ENCODE assay signal across 14 cellular contexts in genomic region chr3:73028803-73029202, GRCh38. TPM values are rescaled to one million over a fixed set of nuclear protein-coding genes. Genes with fewer than 3 reads are reported as not detected.
A peak's percentile ranks its signal among the peaks of the same experiment; 100 is the strongest.
DNase-seq lines count a peak whose midpoint lies in the region; ATAC-seq, FAIRE-seq and TF ChIP-seq lines count a peak whose summit lies in the region.
"Had no signal": no experiment of that assay in that cellular context is flagged by ENCODE, and none has a peak within 500 bp of the region (broad histone marks: within the 10 kb centered on the region; RNA-seq: fewer than 3 reads in every experiment).

No MANE protein-coding gene starts in this region.

- no peak overlapping the region for H3K27ac ChIP-seq in CD4-positive, alpha-beta T cell (ENCODE audit: low read depth, low read length)
- H3K27ac ChIP-seq in RWPE1: peak overlapping the region; percentile 70
- H3K27ac ChIP-seq: BLaER1, parathyroid adenoma had no signal

- no peak for DNase-seq in CD4-positive, alpha-beta T cell
- DNase-seq in RWPE1 (ENCODE audit: low spot score) (no peak), osteocyte (ENCODE audit: extremely low spot score, unreplicated experiment) (no peak), RCC 7860 (ENCODE audit: low spot score) (no peak), NCI-H2029 (lab: John Stamatoyannopoulos, UW) (no peak), epidermal melanocyte (ENCODE audit: insufficient read length, low spot score) (no peak), NCI-H2196 (lab: John Stamatoyannopoulos, UW; ENCODE audit: unreplicated experiment) (no peak)
- DNase-seq in effector memory CD8-positive, alpha-beta T cell: no peak
- DNase-seq: NCI-H1694, NCI-H748 treated with DMSO at 0.1 percent for 48 hours had no signal

- POLR2A ChIA-PET in CD4-positive, alpha-beta T cell (lab: Charles Lee): no interaction called here
- POLR2A ChIA-PET in RWPE1 (lab: Yijun Ruan, JAX; ENCODE audit: low non-redundant PET): no interaction called here

- TF ChIP-seq CTCF in CD4-positive, alpha-beta T cell (IDR thresholded peaks at IDR 0.05): no peak
- TF ChIP-seq CTCF in RWPE1 (conservative IDR thresholded peaks at IDR 0.05; ENCODE audit: low read depth) (no peak), osteocyte (IDR thresholded peaks at IDR 0.05) (no peak)

- H3K27me3 ChIP-seq in CD4-positive, alpha-beta T cell (ENCODE audit: control insufficient read depth, insufficient read depth, low read length): no peaks in the 10 kb centered on the region
- H3K27me3 ChIP-seq: BLaER1 had no signal

- intact Hi-C loops in CD4-positive, alpha-beta T cell (cut with DNase I, micrococcal nuclease): no loop called here

- H3K4me3 Mint-ChIP-seq in CD4-positive, alpha-beta T cell: no peak overlapping the region
- H3K4me3 Mint-ChIP-seq in effector memory CD8-positive, alpha-beta T cell: peak overlapping the region in 1 of 2 donors; percentile 7
- H3K4me3 Mint-ChIP-seq in osteocyte (ENCODE audit: unreplicated experiment): no peak overlapping the region

- H3K9me3 ChIP-seq in CD4-positive, alpha-beta T cell (ENCODE audit: control insufficient read depth, low read length): no peaks in the 10 kb centered on the region

- H3K27me3 Mint-ChIP-seq in CD4-positive, alpha-beta T cell: no peaks in the 10 kb centered on the region
- no peaks in the 10 kb centered on the region for H3K27me3 Mint-ChIP-seq in effector memory CD8-positive, alpha-beta T cell
- H3K27me3 Mint-ChIP-seq in osteocyte (ENCODE audit: unreplicated experiment): no peaks in the 10 kb centered on the region

- no peak for FAIRE-seq in RCC 7860 (lab: Jason Lieb, UNC)
- FAIRE-seq: bronchial epithelial cell, TTC549 had no signal

- H3K4me1 Mint-ChIP-seq in CD4-positive, alpha-beta T cell (ENCODE audit: low read depth): peaks cover 85% of the 10 kb centered on the region
- peaks cover 41 to 78% of the 10 kb centered on the region in 2 donors for H3K4me1 Mint-ChIP-seq in effector memory CD8-positive, alpha-beta T cell (ENCODE audit: low read depth in 2 of 2)
- peaks cover 56% of the 10 kb centered on the region for H3K4me1 Mint-ChIP-seq in osteocyte (ENCODE audit: unreplicated experiment)

- no peak for ATAC-seq in CD4-positive, alpha-beta T cell (ENCODE audit: poor library complexity)
- peak; percentile 14 for ATAC-seq in effector memory CD8-positive, alpha-beta T cell (replicated peaks)

- H3K36me3 Mint-ChIP-seq in CD4-positive, alpha-beta T cell (ENCODE audit: low read depth): peaks cover 20% of the 10 kb centered on the region
- H3K36me3 Mint-ChIP-seq in effector memory CD8-positive, alpha-beta T cell (ENCODE audit: insufficient read depth): peaks cover 9% of the 10 kb centered on the region
- peaks cover 3% of the 10 kb centered on the region for H3K36me3 Mint-ChIP-seq in osteocyte (ENCODE audit: unreplicated experiment)

- CTCF ChIA-PET in CD4-positive, alpha-beta T cell (lab: Charles Lee): no interaction called here
- CTCF ChIA-PET in RWPE1 (lab: Yijun Ruan, JAX): no interaction called here

- no peaks in the 10 kb centered on the region for H3K9me3 Mint-ChIP-seq in CD4-positive, alpha-beta T cell
- H3K9me3 Mint-ChIP-seq in effector memory CD8-positive, alpha-beta T cell: no peaks in the 10 kb centered on the region
- H3K9me3 Mint-ChIP-seq in osteocyte (ENCODE audit: unreplicated experiment): no peaks in the 10 kb centered on the region

- peak overlapping the region; percentile 28 for H3K27ac Mint-ChIP-seq in CD4-positive, alpha-beta T cell
- H3K27ac Mint-ChIP-seq in effector memory CD8-positive, alpha-beta T cell: peak overlapping the region; percentile 9 to 64
- peak overlapping the region; percentile 57 for H3K27ac Mint-ChIP-seq in osteocyte (ENCODE audit: unreplicated experiment)

RNA-seq across cellular contexts. Expression of gene PPP4R2, which starts 32.2 kb away (rescaled TPM):
- total RNA-seq in CD4-positive, alpha-beta T cell: 10 to 100 TPM; 67.8 to 80.3 TPM
- total RNA-seq in osteocyte: 61.6 and 62.8 TPM in 2 replicates

RNA-seq across cellular contexts. Expression of gene EBLN2, which starts 32.7 kb away (rescaled TPM):
- 10 to 100 TPM; 14.8 to 16.0 TPM for total RNA-seq in CD4-positive, alpha-beta T cell
- total RNA-seq in osteocyte: 4.6 and 5.1 TPM in 2 replicates
